20 cellular contexts compared by ENCODE assay signal in genomic region chr12:130804216-130804615, GRCh38. TPM values are rescaled to one million over a fixed set of nuclear protein-coding genes. Genes with fewer than 3 reads are reported as not detected.
DNase-seq lines count a peak whose midpoint lies in the region; ATAC-seq and TF ChIP-seq lines count a peak whose summit lies in the region.
"Had no signal": no experiment of that assay in that cellular context is flagged by ENCODE, and none has a peak within 500 bp of the region (broad histone marks: within the 10 kb centered on the region; RNA-seq: fewer than 3 reads in every experiment).

No MANE protein-coding gene starts in this region.

- peaks cover 99% of the 10 kb centered on the region for H3K36me3 ChIP-seq in BLaER1
- H3K36me3 ChIP-seq in PC-3 (ENCODE audit: low read depth, low read length), result peaks cover 7% of the 10 kb centered on the region; the same call in 1 of the 2 replicates

- POLR2A ChIA-PET in PC-3 (lab: Charles Lee; ENCODE audit: unreplicated experiment), result no interaction called here

- 0 out of 2 replicates have a peak, but pooled peaks cover 4% of the 10 kb centered on the region for H3K27me3 ChIP-seq in BLaER1
- no peaks in the 10 kb centered on the region for H3K27me3 ChIP-seq in PC-3 (ENCODE audit: low read length)
- H3K27me3 ChIP-seq: SJSA1 had no signal

- H3K4me3 ChIP-seq in BLaER1 (peak overlapping the region; percentile 54), PC-3 (ENCODE audit: low read length) (no peak overlapping the region)
- H3K4me3 ChIP-seq: GM23248, HAP-1, SJSA1 had no signal

- BruUV-seq in PC-3 (replicated peaks; lab: Mats Ljungman, UMichigan), result no TSS peak

- no peak for TF ChIP-seq CTCF in PC-3 (conservative IDR thresholded peaks at IDR 0.05; ENCODE audit: low read depth, low read length)
- no peak for TF ChIP-seq CTCF in glutamatergic neuron (IDR thresholded peaks at IDR 0.05; ENCODE audit: partially characterized antibody, unreplicated experiment)

- peaks cover 71% of the 10 kb centered on the region for H3K9me3 ChIP-seq in BLaER1
- H3K9me3 ChIP-seq in PC-3 (ENCODE audit: low read length), result no peaks in the 10 kb centered on the region
- H3K9me3 ChIP-seq: HAP-1, SJSA1 had no signal

- H3K27ac ChIP-seq in BLaER1 (no peak overlapping the region), PC-3 (ENCODE audit: low read length) (no peak overlapping the region)
- H3K27ac ChIP-seq: GM23248, SJSA1 had no signal

- H3K79me2 ChIP-seq in PC-3 (ENCODE audit: low read length), result no peaks in the 10 kb centered on the region

- H3K27ac Mint-ChIP-seq in central memory CD8-positive, alpha-beta T cell (ENCODE audit: low read depth), result peak overlapping the region; percentile 19
- peak overlapping the region; percentile 20 for H3K27ac Mint-ChIP-seq in glutamatergic neuron (ENCODE audit: unreplicated experiment)
- H3K27ac Mint-ChIP-seq: IgD-negative memory B cell had no signal

- H3K9me2 ChIP-seq in PC-3 (replicated peaks; ENCODE audit: low read length), result no peaks in the 10 kb centered on the region

- intact Hi-C loops in PC-3 (cut with micrococcal nuclease), result no loop called here

- no peaks in the 10 kb centered on the region for H4K20me1 ChIP-seq in BLaER1
- H4K20me1 ChIP-seq in PC-3 (ENCODE audit: low read length), result no peaks in the 10 kb centered on the region

- no peak for ATAC-seq in PC-3
- ATAC-seq in central memory CD8-positive, alpha-beta T cell (replicated peaks; ENCODE audit: extremely low read depth, poor library complexity, severe bottlenecking), result no peak
- no peak for ATAC-seq in HG02852 (IDR thresholded peaks at IDR 0.05; ENCODE audit: unreplicated experiment)
- no peak for ATAC-seq in HG03139 (IDR thresholded peaks at IDR 0.05; ENCODE audit: unreplicated experiment)
- ATAC-seq: Right ventricle myocardium inferior had no signal

- no peak overlapping the region for H3K4me2 ChIP-seq in BLaER1
- H3K4me2 ChIP-seq in PC-3 (ENCODE audit: low read length), result no peak overlapping the region

- H3F3A ChIP-seq in PC-3 (ENCODE audit: low read length, unreplicated experiment), result no peaks in the 10 kb centered on the region

- H3K4me3 Mint-ChIP-seq in central memory CD8-positive, alpha-beta T cell, result no peak overlapping the region
- peak overlapping the region; percentile 14 for H3K4me3 Mint-ChIP-seq in glutamatergic neuron (ENCODE audit: unreplicated experiment)
- H3K4me3 Mint-ChIP-seq: IgD-negative memory B cell had no signal

- H3K9me3 Mint-ChIP-seq in central memory CD8-positive, alpha-beta T cell, result no peaks in the 10 kb centered on the region
- H3K9me3 Mint-ChIP-seq in glutamatergic neuron (ENCODE audit: unreplicated experiment), result peaks cover 21% of the 10 kb centered on the region

- no peaks in the 10 kb centered on the region for H3K4me1 Mint-ChIP-seq in central memory CD8-positive, alpha-beta T cell
- H3K4me1 Mint-ChIP-seq in glutamatergic neuron (ENCODE audit: low read depth, unreplicated experiment), result peaks cover 53% of the 10 kb centered on the region

- no peaks in the 10 kb centered on the region for H3K27me3 Mint-ChIP-seq in central memory CD8-positive, alpha-beta T cell
- H3K27me3 Mint-ChIP-seq in glutamatergic neuron (ENCODE audit: unreplicated experiment), result peaks cover 15% of the 10 kb centered on the region
- H3K27me3 Mint-ChIP-seq: IgD-negative memory B cell had no signal

- peak; percentile 39 for DNase-seq in PC-3
- DNase-seq in central memory CD8-positive, alpha-beta T cell (ENCODE audit: low spot score in 2 of 2), result no peak
- DNase-seq in glutamatergic neuron, result no peak
- DNase-seq in GF-D8 (lab: John Stamatoyannopoulos, UW), result no peak
- DNase-seq: DMS53, MV-4-11, NCI-H1105 treated with DMSO at 0.1 percent for 48 hours, NCI-H2029 treated with DMSO at 0.1 percent for 48 hours, NCI-H2171, NCI-H345, NCI-H524 treated with DMSO at 0.1 percent for 48 hours, OCI-M1 had no signal

- CTCF ChIA-PET in PC-3 (lab: Charles Lee), result no interaction called here

- no peak overlapping the region for H2AFZ ChIP-seq in PC-3 (ENCODE audit: low read length)
- H2AFZ ChIP-seq: GM23248 had no signal

- no peak overlapping the region for H3K9ac ChIP-seq in BLaER1
- no peak overlapping the region for H3K9ac ChIP-seq in PC-3 (ENCODE audit: low read length)
- H3K9ac ChIP-seq: GM23248 had no signal

- H3K36me3 Mint-ChIP-seq in central memory CD8-positive, alpha-beta T cell (ENCODE audit: insufficient read depth), result peaks cover 20% of the 10 kb centered on the region
- H3K36me3 Mint-ChIP-seq in glutamatergic neuron (ENCODE audit: unreplicated experiment), result peaks cover 17% of the 10 kb centered on the region

- H3K4me1 ChIP-seq in BLaER1, result peaks cover 35% of the 10 kb centered on the region
- H3K4me1 ChIP-seq in PC-3 (ENCODE audit: insufficient read depth, low read length), result peaks cover 22% of the 10 kb centered on the region
- H3K4me1 ChIP-seq: HAP-1, SJSA1 had no signal

RNA-seq across cellular contexts. Expression of gene STX2, which starts 34.8 kb away (rescaled TPM):
- total RNA-seq in PC-3 (2014; rRNA removed), result 18.2 and 24.0 TPM in 2 replicates
- 76.5 TPM for total RNA-seq in glutamatergic neuron (ENCODE audit: unreplicated experiment)
